In the genomic region with DNA sequence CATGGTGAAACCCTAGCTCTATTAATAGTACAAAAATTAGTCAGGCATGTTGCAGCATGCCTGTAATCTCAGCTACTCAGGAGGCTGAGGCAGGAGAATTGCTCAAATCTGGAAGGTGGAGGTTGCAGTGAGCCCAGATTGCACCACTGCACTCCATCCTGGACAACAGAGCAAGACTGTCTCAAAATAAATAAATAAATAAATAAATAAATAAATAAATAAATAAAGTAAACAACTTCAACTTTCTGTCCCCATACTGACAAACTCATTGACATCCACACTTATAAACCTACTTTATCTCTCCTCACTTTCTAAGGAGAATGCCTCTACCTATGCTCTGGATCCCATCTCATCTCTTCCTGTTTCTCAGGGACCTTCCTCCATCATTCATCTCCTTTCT, we compare ENCODE assay signal across 1 cellular context.
A peak's percentile ranks its signal among the peaks of the same experiment; 100 is the strongest.
TF ChIP-seq lines count a peak whose summit lies in the region.

No MANE protein-coding gene starts in this region.

TF ChIP-seq in HEK293, 187 proteins besides CTCF, POLR2A, EP300 and RAD21 (continued from another document):
- TF ChIP-seq, protein P1, sequence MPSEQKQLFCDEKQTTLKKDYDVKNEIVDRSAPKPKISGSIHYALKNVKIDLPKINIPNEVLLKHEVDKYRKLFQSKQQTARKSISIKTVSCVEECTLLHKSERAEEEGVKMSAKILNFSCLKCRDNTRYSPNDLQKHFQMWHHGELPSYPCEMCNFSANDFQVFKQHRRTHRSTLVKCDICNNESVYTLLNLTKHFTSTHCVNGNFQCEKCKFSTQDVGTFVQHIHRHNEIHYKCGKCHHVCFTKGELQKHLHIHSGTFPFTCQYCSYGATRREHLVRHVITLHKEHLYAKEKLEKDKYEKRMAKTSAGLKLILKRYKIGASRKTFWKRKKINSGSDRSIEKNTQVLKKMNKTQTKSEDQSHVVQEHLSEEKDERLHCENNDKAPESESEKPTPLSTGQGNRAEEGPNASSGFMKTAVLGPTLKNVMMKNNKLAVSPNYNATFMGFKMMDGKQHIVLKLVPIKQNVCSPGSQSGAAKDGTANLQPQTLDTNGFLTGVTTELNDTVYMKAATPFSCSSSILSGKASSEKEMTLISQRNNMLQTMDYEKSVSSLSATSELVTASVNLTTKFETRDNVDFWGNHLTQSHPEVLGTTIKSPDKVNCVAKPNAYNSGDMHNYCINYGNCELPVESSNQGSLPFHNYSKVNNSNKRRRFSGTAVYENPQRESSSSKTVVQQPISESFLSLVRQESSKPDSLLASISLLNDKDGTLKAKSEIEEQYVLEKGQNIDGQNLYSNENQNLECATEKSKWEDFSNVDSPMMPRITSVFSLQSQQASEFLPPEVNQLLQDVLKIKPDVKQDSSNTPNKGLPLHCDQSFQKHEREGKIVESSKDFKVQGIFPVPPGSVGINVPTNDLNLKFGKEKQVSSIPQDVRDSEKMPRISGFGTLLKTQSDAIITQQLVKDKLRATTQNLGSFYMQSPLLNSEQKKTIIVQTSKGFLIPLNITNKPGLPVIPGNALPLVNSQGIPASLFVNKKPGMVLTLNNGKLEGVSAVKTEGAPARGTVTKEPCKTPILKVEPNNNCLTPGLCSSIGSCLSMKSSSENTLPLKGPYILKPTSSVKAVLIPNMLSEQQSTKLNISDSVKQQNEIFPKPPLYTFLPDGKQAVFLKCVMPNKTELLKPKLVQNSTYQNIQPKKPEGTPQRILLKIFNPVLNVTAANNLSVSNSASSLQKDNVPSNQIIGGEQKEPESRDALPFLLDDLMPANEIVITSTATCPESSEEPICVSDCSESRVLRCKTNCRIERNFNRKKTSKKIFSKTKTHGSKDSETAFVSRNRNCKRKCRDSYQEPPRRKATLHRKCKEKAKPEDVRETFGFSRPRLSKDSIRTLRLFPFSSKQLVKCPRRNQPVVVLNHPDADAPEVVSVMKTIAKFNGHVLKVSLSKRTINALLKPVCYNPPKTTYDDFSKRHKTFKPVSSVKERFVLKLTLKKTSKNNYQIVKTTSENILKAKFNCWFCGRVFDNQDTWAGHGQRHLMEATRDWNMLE (tag by site-specific recombination; conservative IDR thresholded peaks at IDR 0.05; ENCODE audit: low read depth): peak; percentile 89
- TF ChIP-seq, protein P2, sequence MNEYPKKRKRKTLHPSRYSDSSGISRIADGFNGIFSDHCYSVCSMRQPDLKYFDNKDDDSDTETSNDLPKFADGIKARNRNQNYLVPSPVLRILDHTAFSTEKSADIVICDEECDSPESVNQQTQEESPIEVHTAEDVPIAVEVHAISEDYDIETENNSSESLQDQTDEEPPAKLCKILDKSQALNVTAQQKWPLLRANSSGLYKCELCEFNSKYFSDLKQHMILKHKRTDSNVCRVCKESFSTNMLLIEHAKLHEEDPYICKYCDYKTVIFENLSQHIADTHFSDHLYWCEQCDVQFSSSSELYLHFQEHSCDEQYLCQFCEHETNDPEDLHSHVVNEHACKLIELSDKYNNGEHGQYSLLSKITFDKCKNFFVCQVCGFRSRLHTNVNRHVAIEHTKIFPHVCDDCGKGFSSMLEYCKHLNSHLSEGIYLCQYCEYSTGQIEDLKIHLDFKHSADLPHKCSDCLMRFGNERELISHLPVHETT (tag by site-specific recombination; IDR thresholded peaks at IDR 0.05): 0 out of 2 replicates have a peak, but pooled peaks have one; percentile 17
- TF ChIP-seq ZFP37 (tag by site-specific recombination; IDR thresholded peaks at IDR 0.05) (peak; percentile 65; the same call in 1 of the 2 replicates), KLF7 (tag by site-specific recombination; IDR thresholded peaks at IDR 0.05; ENCODE audit: borderline replicate concordance) (peak; percentile 63; the same call in 1 of the 2 replicates), ZNF629 (tag by site-specific recombination; IDR thresholded peaks at IDR 0.05) (peak; percentile 49), ZXDB (tag by site-specific recombination; IDR thresholded peaks at IDR 0.05) (peak; percentile 58), ZNF433 (tag by site-specific recombination; IDR thresholded peaks at IDR 0.05; ENCODE audit: low read depth) (peak; percentile 93), ZNF292 (tag by site-specific recombination; IDR thresholded peaks at IDR 0.05; ENCODE audit: borderline replicate concordance, low read depth) (peak; percentile 87; the same call in 1 of the 2 replicates), ZBTB21 (tag by site-specific recombination; IDR thresholded peaks at IDR 0.05) (0 out of 2 replicates have a peak, but pooled peaks have one; percentile 34), ZNF664 (tag by site-specific recombination; IDR thresholded peaks at IDR 0.05) (peak; percentile 46), ZNF266 (tag by site-specific recombination; IDR thresholded peaks at IDR 0.05; ENCODE audit: low read depth) (peak; percentile 91), ZNF530 (tag by site-specific recombination; IDR thresholded peaks at IDR 0.05; ENCODE audit: low read depth) (peak; percentile 65; the same call in 1 of the 2 replicates), ZNF623 (tag by site-specific recombination; IDR thresholded peaks at IDR 0.05) (peak; percentile 69), ZNF529 (tag by site-specific recombination; IDR thresholded peaks at IDR 0.05; ENCODE audit: insufficient replicate concordance) (peak; percentile 74), GLI2 (tag by site-specific recombination; IDR thresholded peaks at IDR 0.05; ENCODE audit: borderline replicate concordance, low read depth) (peak; percentile 72; the same call in 1 of the 2 replicates), ZNF426 (tag by site-specific recombination; IDR thresholded peaks at IDR 0.05) (peak; percentile 88), ZNF560 (tag by site-specific recombination; IDR thresholded peaks at IDR 0.05; ENCODE audit: borderline replicate concordance) (peak; percentile 90), ZNF140 (tag by site-specific recombination; IDR thresholded peaks at IDR 0.05) (peak; percentile 95), ZNF354C (tag by site-specific recombination; IDR thresholded peaks at IDR 0.05; ENCODE audit: borderline replicate concordance, low read depth) (0 out of 2 replicates have a peak, but pooled peaks have one; percentile 59), MYNN (tag by site-specific recombination; IDR thresholded peaks at IDR 0.05; ENCODE audit: borderline replicate concordance) (peak; percentile 52; the same call in 1 of the 2 replicates), RBAK (tag by site-specific recombination; IDR thresholded peaks at IDR 0.05) (0 out of 2 replicates have a peak, but pooled peaks have one; percentile 58), ZNF202 (tag by site-specific recombination; IDR thresholded peaks at IDR 0.05; ENCODE audit: borderline replicate concordance) (peak; percentile 97), ZNF404 (tag by site-specific recombination; IDR thresholded peaks at IDR 0.05) (0 out of 2 replicates have a peak, but pooled peaks have one; percentile 37), ZNF654 (tag by site-specific recombination; IDR thresholded peaks at IDR 0.05; ENCODE audit: low read depth) (peak; percentile 42), ZBTB8A (tag by site-specific recombination; IDR thresholded peaks at IDR 0.05) (peak; percentile 66), ZNF510 (tag by site-specific recombination; IDR thresholded peaks at IDR 0.05; ENCODE audit: insufficient replicate concordance) (peak; percentile 92), ZNF555 (tag by site-specific recombination; conservative IDR thresholded peaks at IDR 0.05) (peak; percentile 91), OVOL3 (tag by site-specific recombination; IDR thresholded peaks at IDR 0.05) (peak; percentile 58; the same call in 1 of the 2 replicates), ZNF558 (tag by site-specific recombination; IDR thresholded peaks at IDR 0.05) (peak; percentile 54; the same call in 1 of the 2 replicates)
- TF ChIP-seq, protein P3, sequence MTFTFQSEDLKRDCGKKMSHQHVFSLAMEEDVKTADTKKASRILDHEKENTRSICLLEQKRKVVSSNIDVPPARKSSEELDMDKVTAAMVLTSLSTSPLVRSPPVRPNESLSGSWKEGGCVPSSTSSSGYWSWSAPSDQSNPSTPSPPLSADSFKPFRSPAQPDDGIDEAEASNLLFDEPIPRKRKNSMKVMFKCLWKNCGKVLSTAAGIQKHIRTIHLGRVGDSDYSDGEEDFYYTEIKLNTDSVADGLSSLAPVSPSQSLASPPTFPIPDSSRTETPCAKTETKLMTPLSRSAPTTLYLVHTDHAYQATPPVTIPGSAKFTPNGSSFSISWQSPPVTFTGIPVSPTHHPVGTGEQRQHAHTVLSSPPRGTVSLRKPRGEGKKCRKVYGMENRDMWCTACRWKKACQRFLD (tag by site-specific recombination; IDR thresholded peaks at IDR 0.05): 0 out of 2 replicates have a peak, but pooled peaks have one; percentile 43
- TF ChIP-seq, protein P4, sequence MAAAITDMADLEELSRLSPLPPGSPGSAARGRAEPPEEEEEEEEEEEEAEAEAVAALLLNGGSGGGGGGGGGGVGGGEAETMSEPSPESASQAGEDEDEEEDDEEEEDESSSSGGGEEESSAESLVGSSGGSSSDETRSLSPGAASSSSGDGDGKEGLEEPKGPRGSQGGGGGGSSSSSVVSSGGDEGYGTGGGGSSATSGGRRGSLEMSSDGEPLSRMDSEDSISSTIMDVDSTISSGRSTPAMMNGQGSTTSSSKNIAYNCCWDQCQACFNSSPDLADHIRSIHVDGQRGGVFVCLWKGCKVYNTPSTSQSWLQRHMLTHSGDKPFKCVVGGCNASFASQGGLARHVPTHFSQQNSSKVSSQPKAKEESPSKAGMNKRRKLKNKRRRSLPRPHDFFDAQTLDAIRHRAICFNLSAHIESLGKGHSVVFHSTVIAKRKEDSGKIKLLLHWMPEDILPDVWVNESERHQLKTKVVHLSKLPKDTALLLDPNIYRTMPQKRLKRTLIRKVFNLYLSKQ (tag by site-specific recombination; IDR thresholded peaks at IDR 0.05; ENCODE audit: borderline replicate concordance): peak; percentile 92; the same call in 1 of the 2 replicates
- TF ChIP-seq, protein P5, sequence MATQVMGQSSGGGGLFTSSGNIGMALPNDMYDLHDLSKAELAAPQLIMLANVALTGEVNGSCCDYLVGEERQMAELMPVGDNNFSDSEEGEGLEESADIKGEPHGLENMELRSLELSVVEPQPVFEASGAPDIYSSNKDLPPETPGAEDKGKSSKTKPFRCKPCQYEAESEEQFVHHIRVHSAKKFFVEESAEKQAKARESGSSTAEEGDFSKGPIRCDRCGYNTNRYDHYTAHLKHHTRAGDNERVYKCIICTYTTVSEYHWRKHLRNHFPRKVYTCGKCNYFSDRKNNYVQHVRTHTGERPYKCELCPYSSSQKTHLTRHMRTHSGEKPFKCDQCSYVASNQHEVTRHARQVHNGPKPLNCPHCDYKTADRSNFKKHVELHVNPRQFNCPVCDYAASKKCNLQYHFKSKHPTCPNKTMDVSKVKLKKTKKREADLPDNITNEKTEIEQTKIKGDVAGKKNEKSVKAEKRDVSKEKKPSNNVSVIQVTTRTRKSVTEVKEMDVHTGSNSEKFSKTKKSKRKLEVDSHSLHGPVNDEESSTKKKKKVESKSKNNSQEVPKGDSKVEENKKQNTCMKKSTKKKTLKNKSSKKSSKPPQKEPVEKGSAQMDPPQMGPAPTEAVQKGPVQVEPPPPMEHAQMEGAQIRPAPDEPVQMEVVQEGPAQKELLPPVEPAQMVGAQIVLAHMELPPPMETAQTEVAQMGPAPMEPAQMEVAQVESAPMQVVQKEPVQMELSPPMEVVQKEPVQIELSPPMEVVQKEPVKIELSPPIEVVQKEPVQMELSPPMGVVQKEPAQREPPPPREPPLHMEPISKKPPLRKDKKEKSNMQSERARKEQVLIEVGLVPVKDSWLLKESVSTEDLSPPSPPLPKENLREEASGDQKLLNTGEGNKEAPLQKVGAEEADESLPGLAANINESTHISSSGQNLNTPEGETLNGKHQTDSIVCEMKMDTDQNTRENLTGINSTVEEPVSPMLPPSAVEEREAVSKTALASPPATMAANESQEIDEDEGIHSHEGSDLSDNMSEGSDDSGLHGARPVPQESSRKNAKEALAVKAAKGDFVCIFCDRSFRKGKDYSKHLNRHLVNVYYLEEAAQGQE (tag by site-specific recombination; IDR thresholded peaks at IDR 0.05): peak; percentile 73; the same call in 1 of the 2 replicates
- TF ChIP-seq, protein P6, sequence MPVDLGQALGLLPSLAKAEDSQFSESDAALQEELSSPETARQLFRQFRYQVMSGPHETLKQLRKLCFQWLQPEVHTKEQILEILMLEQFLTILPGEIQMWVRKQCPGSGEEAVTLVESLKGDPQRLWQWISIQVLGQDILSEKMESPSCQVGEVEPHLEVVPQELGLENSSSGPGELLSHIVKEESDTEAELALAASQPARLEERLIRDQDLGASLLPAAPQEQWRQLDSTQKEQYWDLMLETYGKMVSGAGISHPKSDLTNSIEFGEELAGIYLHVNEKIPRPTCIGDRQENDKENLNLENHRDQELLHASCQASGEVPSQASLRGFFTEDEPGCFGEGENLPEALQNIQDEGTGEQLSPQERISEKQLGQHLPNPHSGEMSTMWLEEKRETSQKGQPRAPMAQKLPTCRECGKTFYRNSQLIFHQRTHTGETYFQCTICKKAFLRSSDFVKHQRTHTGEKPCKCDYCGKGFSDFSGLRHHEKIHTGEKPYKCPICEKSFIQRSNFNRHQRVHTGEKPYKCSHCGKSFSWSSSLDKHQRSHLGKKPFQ (tag by site-specific recombination; IDR thresholded peaks at IDR 0.05): 0 out of 2 replicates have a peak, but pooled peaks have one; percentile 45
- TF ChIP-seq, protein P7, sequence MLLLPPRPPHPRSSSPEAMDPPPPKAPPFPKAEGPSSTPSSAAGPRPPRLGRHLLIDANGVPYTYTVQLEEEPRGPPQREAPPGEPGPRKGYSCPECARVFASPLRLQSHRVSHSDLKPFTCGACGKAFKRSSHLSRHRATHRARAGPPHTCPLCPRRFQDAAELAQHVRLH (tag by site-specific recombination; IDR thresholded peaks at IDR 0.05): peak; percentile 74; the same call in 1 of the 2 replicates
- TF ChIP-seq, protein P8, sequence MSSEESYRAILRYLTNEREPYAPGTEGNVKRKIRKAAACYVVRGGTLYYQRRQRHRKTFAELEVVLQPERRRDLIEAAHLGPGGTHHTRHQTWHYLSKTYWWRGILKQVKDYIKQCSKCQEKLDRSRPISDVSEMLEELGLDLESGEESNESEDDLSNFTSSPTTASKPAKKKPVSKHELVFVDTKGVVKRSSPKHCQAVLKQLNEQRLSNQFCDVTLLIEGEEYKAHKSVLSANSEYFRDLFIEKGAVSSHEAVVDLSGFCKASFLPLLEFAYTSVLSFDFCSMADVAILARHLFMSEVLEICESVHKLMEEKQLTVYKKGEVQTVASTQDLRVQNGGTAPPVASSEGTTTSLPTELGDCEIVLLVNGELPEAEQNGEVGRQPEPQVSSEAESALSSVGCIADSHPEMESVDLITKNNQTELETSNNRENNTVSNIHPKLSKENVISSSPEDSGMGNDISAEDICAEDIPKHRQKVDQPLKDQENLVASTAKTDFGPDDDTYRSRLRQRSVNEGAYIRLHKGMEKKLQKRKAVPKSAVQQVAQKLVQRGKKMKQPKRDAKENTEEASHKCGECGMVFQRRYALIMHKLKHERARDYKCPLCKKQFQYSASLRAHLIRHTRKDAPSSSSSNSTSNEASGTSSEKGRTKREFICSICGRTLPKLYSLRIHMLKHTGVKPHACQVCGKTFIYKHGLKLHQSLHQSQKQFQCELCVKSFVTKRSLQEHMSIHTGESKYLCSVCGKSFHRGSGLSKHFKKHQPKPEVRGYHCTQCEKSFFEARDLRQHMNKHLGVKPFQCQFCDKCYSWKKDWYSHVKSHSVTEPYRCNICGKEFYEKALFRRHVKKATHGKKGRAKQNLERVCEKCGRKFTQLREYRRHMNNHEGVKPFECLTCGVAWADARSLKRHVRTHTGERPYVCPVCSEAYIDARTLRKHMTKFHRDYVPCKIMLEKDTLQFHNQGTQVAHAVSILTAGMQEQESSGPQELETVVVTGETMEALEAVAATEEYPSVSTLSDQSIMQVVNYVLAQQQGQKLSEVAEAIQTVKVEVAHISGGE (tag by site-specific recombination; conservative IDR thresholded peaks at IDR 0.05; ENCODE audit: low read depth): peak; percentile 83
